ENCODE assay signal across 12 cellular contexts in the genomic region with DNA sequence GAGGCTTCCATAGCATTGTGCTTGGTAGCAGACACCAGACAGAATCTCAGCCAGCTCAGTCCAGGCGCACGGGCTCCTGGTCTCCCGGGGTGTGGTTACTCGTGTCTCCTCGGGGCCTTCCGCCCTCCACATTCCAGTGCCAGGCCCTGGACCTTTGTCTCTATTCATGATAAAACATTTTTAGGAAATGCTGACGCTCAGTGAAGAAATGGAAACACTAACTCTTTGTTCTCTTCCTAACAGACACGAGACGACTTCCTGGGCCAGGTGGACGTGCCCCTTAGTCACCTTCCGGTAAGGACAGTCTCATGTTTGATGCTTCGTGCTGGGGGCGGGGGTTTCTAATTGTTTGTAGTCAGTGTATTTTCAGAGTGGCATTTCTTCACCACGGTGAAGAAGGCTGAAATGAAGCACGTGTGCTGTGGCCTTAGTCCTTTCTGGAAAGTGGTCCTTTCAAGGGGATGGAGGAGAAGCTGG.
A peak's percentile ranks its signal among the peaks of the same experiment; 100 is the strongest.
DNase-seq lines count a peak whose midpoint lies in the region; ATAC-seq and TF ChIP-seq lines count a peak whose summit lies in the region.
"Had no signal": no experiment of that assay in that cellular context is flagged by ENCODE, and none has a peak within 500 bp of the region (broad histone marks: within the 10 kb centered on the region; RNA-seq: fewer than 3 reads in every experiment).

No MANE protein-coding gene starts in this region.

- no peak overlapping the region for H2BK5ac ChIP-seq in neuronal stem cell (ENCODE audit: low read length)

- TF ChIP-seq POLR2A in gastroesophageal sphincter (IDR thresholded peaks at IDR 0.05): no peak

- no peak for TF ChIP-seq EP300 in gastroesophageal sphincter (IDR thresholded peaks at IDR 0.05)

- DNase-seq in CD4-positive, CD25-positive, alpha-beta regulatory T cell: peak in 1 of 3 donors; percentile 44
- DNase-seq in SW 1271 (lab: John Stamatoyannopoulos, UW) (peak; percentile 17 to 61), neuronal stem cell (ENCODE audit: low spot score) (no peak)
- no peak for DNase-seq in NK-92 treated with Interleukin-12 subunit alpha and Interleukin-12 subunit beta, amount 100 ng/mL, for 24 hours (lab: John Stamatoyannopoulos, UW)
- no peak for DNase-seq in naive thymus-derived CD8-positive, alpha-beta T cell
- DNase-seq in activated CD4-positive, alpha-beta T cell treated with anti-CD3 and anti-CD28 coated beads for 1 hour: no peak
- DNase-seq: activated B cell treated with CpG ODN at 0.5 μM for 24 hours; NCI-H1436; stimulated activated CD4-positive, alpha-beta T cell treated with anti-CD3 and anti-CD28 coated beads, Interleukin-4, amount 100 ng/mL, for 4 hours had no signal

- no peaks in the 10 kb centered on the region for H3K36me3 ChIP-seq in CD4-positive, CD25-positive, alpha-beta regulatory T cell (ENCODE audit: control insufficient read depth, insufficient read depth, low read length)
- H3K36me3 ChIP-seq in gastroesophageal sphincter (no peaks in the 10 kb centered on the region), neuronal stem cell (replicated peaks in 1 of 2; ENCODE audit: control insufficient read depth in 2 of 2, insufficient read depth in 2 of 2, low read length in 2 of 2) (no peaks in the 10 kb centered on the region)

- H3K79me1 ChIP-seq in neuronal stem cell (ENCODE audit: low read depth, low read length): no peaks in the 10 kb centered on the region

- POLR2A ChIA-PET in naive thymus-derived CD8-positive, alpha-beta T cell (lab: Charles Lee): no interaction called here

- no peak overlapping the region for H2BK12ac ChIP-seq in neuronal stem cell (ENCODE audit: low read length)

- peak overlapping the region; percentile 17 for H3K18ac ChIP-seq in neuronal stem cell (ENCODE audit: low read length)

- no peak overlapping the region for H3K14ac ChIP-seq in neuronal stem cell (ENCODE audit: low read length)

- H3K4me3 Mint-ChIP-seq in CD4-positive, CD25-positive, alpha-beta regulatory T cell: peak overlapping the region in 2 of 4 donors; percentile 10 to 28
- H3K4me3 Mint-ChIP-seq in naive thymus-derived CD8-positive, alpha-beta T cell: peak overlapping the region in 1 of 10 donors; percentile 25
- H3K4me3 Mint-ChIP-seq: activated B cell treated with CpG ODN at 0.5 μM for 24 hours, mesothelial cell of epicardium had no signal

- peaks cover 6 to 44% (median 15%) of the 10 kb centered on the region in 4 donors for H3K4me1 Mint-ChIP-seq in CD4-positive, CD25-positive, alpha-beta regulatory T cell
- peaks cover 22 to 59% (median 45%) of the 10 kb centered on the region in 4 donors for H3K4me1 Mint-ChIP-seq in naive thymus-derived CD8-positive, alpha-beta T cell

- H3K9ac ChIP-seq in neuronal stem cell (ENCODE audit: low read depth, low read length, poor library complexity): no peak overlapping the region

- H3K4me2 ChIP-seq in neuronal stem cell (ENCODE audit: insufficient read depth, low read length, poor library complexity, severe bottlenecking): no peak overlapping the region

- no peak overlapping the region for H4K8ac ChIP-seq in neuronal stem cell (ENCODE audit: low read depth, low read length)

- no peak overlapping the region for H2AFZ ChIP-seq in neuronal stem cell (ENCODE audit: low read length)

- no peak overlapping the region for H3K4ac ChIP-seq in neuronal stem cell (ENCODE audit: low read length)

- no peaks in the 10 kb centered on the region for H3K9me3 ChIP-seq in CD4-positive, CD25-positive, alpha-beta regulatory T cell (ENCODE audit: control insufficient read depth in 2 of 2, low read length in 2 of 2)
- no peaks in the 10 kb centered on the region for H3K9me3 ChIP-seq in gastroesophageal sphincter
- H3K9me3 ChIP-seq in neuronal stem cell (replicated peaks in 1 of 2; ENCODE audit: control insufficient read depth in 2 of 2, insufficient read depth in 1 of 2, low read depth in 1 of 2, low read length in 2 of 2): no peaks in the 10 kb centered on the region

- H3K27me3 ChIP-seq in CD4-positive, CD25-positive, alpha-beta regulatory T cell (ENCODE audit: control insufficient read depth, insufficient read depth, low read length): no peaks in the 10 kb centered on the region
- H3K27me3 ChIP-seq in gastroesophageal sphincter: no peaks in the 10 kb centered on the region
- no peaks in the 10 kb centered on the region for H3K27me3 ChIP-seq in neuronal stem cell (ENCODE audit: control insufficient read depth in 3 of 3, insufficient read depth in 3 of 3, low read depth in 1 of 3, low read length in 3 of 3)

- H3K4me1 ChIP-seq in CD4-positive, CD25-positive, alpha-beta regulatory T cell (ENCODE audit: control insufficient read depth, insufficient read depth, low read length, poor library complexity, severe bottlenecking): peaks cover 25% of the 10 kb centered on the region
- H3K4me1 ChIP-seq in gastroesophageal sphincter (peaks cover 0 to 65% (median 0%) of the 10 kb centered on the region in 3 donors), neuronal stem cell (ENCODE audit: control insufficient read depth in 2 of 2, insufficient read depth in 1 of 2, low read depth in 1 of 2, low read length in 2 of 2) (peaks cover 9 to 10% of the 10 kb centered on the region in 2 donors)

- peaks cover 3% of the 10 kb centered on the region for H3K36me3 Mint-ChIP-seq in CD4-positive, CD25-positive, alpha-beta regulatory T cell
- no peaks in the 10 kb centered on the region for H3K36me3 Mint-ChIP-seq in naive thymus-derived CD8-positive, alpha-beta T cell

- H3K4me3 ChIP-seq in CD4-positive, CD25-positive, alpha-beta regulatory T cell (ENCODE audit: low read depth, low read length): no peak overlapping the region
- H3K4me3 ChIP-seq in gastroesophageal sphincter: no peak overlapping the region
- H3K4me3 ChIP-seq in neuronal stem cell (ENCODE audit: low read length in 2 of 2): no peak overlapping the region

- no peak overlapping the region for H4K91ac ChIP-seq in neuronal stem cell (ENCODE audit: low read depth, low read length, poor library complexity)

- ATAC-seq in CD4-positive, CD25-positive, alpha-beta regulatory T cell (ENCODE audit: low read depth in 2 of 2): peak in 1 of 2 donors; percentile 39
- peak; percentile 6 for ATAC-seq in gastroesophageal sphincter
- no peak for ATAC-seq in HG02623 (IDR thresholded peaks at IDR 0.05; ENCODE audit: unreplicated experiment)
- no peak for ATAC-seq in naive thymus-derived CD8-positive, alpha-beta T cell

- TF ChIP-seq CTCF in gastroesophageal sphincter (IDR thresholded peaks at IDR 0.05): no peak

- 52 to 79% methylated on average over 6 to 8 of the region's 15 CpGs for WGBS in gastroesophageal sphincter (ENCODE audit: low coverage in 1 of 2), 2 donors
- no CpG with 5 or more reads among the region's 15 CpGs for WGBS in neuronal stem cell (ENCODE audit: extremely low coverage in 2 of 2, insufficient read length in 2 of 2, insufficient replicate concordance in 1 of 2), 2 donors

- H3K27me3 Mint-ChIP-seq in CD4-positive, CD25-positive, alpha-beta regulatory T cell: no peaks in the 10 kb centered on the region
- peaks cover 0 to 2% (median 0%) of the 10 kb centered on the region in 5 donors for H3K27me3 Mint-ChIP-seq in naive thymus-derived CD8-positive, alpha-beta T cell
- H3K27me3 Mint-ChIP-seq: activated B cell treated with CpG ODN at 0.5 μM for 24 hours had no signal

- no peak overlapping the region for H3K23ac ChIP-seq in neuronal stem cell (ENCODE audit: low read depth, low read length, poor library complexity)

- no peak overlapping the region for H2BK15ac ChIP-seq in neuronal stem cell (ENCODE audit: low read length)

- no peak overlapping the region for H2BK120ac ChIP-seq in neuronal stem cell (ENCODE audit: low read depth, low read length)

- no peak overlapping the region for H2AK5ac ChIP-seq in neuronal stem cell (ENCODE audit: low read depth, low read length)

- H3K27ac ChIP-seq in CD4-positive, CD25-positive, alpha-beta regulatory T cell (ENCODE audit: insufficient read depth, low read length, poor library complexity, severe bottlenecking): no peak overlapping the region
- H3K27ac ChIP-seq in gastroesophageal sphincter (peak overlapping the region; percentile 49 to 85 (median 76)), neuronal stem cell (replicated peaks; ENCODE audit: low read length) (no peak overlapping the region)

- peak overlapping the region; percentile 27 to 95 (median 43) for H3K27ac Mint-ChIP-seq in CD4-positive, CD25-positive, alpha-beta regulatory T cell
- H3K27ac Mint-ChIP-seq in naive thymus-derived CD8-positive, alpha-beta T cell: peak overlapping the region in 3 of 10 donors; percentile 2 to 20 (median 16)
- H3K27ac Mint-ChIP-seq: activated B cell treated with CpG ODN at 0.5 μM for 24 hours had no signal

- H3K9me3 Mint-ChIP-seq in CD4-positive, CD25-positive, alpha-beta regulatory T cell: no peaks in the 10 kb centered on the region
- H3K9me3 Mint-ChIP-seq in naive thymus-derived CD8-positive, alpha-beta T cell: no peaks in the 10 kb centered on the region
- H3K9me3 Mint-ChIP-seq: activated B cell treated with CpG ODN at 0.5 μM for 24 hours, mesothelial cell of epicardium had no signal

Comparison
In these comparisons a context has a peak if more than half of its experiments do, and no peak if none do; other contexts are left out.
1. DNase-seq: peak in SW 1271 (2 of 2); none in neuronal stem cell (single experiment), NK-92 treated with Interleukin-12 subunit alpha and Interleukin-12 subunit beta, amount 100 ng/mL, for 24 hours (single experiment), naive thymus-derived CD8-positive, alpha-beta T cell (0 of 10) and activated CD4-positive, alpha-beta T cell treated with anti-CD3 and anti-CD28 coated beads for 1 hour (single experiment).
2. H3K27ac ChIP-seq: peak in gastroesophageal sphincter (4 of 4); none in CD4-positive, CD25-positive, alpha-beta regulatory T cell (single experiment) and neuronal stem cell (single experiment).